36 cellular contexts compared by ENCODE assay signal in the genomic region with DNA sequence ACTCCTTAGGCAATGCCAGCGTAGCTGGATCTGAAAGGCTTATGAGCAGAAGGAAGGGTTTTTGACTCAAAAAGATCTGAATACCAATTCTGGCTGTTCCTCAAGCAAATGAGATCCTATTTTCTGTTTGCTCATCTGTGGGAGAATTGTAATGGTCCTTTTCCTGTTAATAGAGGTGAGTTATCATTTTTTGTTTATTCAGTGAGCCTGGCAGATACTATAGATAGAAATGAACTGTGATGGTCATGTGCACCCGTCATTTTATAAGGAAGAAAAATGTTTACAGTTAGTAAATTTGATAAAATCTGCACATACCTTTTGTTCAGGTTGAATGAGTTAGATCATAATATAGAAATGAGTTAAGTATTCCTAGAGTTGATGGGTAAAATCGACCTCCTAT.
"Had no signal": no experiment of that assay in that cellular context is flagged by ENCODE, and none has a peak within 500 bp of the region (broad histone marks: within the 10 kb centered on the region; RNA-seq: fewer than 3 reads in every experiment).

No MANE protein-coding gene starts in this region.

- H3K4me3 ChIP-seq: adrenal gland, body of pancreas, breast epithelium had no signal

- H3K27me3 ChIP-seq: adrenal gland, body of pancreas, brain microvascular endothelial cell, breast epithelium had no signal

- ATAC-seq: activated CD4-positive, alpha-beta T cell treated with anti-CD3 and anti-CD28 coated beads for 36 hours; activated CD4-positive, CD25-positive, alpha-beta regulatory T cell treated with anti-CD3 and anti-CD28 coated beads, Interleukin-2, amount 50 U/mL, for 24 hours; activated CD8-positive, alpha-beta memory T cell treated with anti-CD3 and anti-CD28 coated beads, Interleukin-2, amount 10 ng/mL, durations not matched to agents 7 days and 5 days; activated CD8-positive, alpha-beta T cell treated with anti-CD3 and anti-CD28 coated beads, Interleukin-2, amount 10 ng/mL, durations not matched to agents 7 days and 5 days; activated naive CD4-positive, alpha-beta T cell treated with anti-CD3 and anti-CD28 coated beads, Interleukin-2, amount 50 U/mL, for 72 hours; activated T-cell treated with anti-CD3 and anti-CD28 coated beads, Interleukin-2, amount 50 U/mL, for 4 hours; activated T-cell treated with anti-CD3 and anti-CD28 coated beads, Interleukin-2, amount 50 U/mL, for 72 hours; activated T-helper 17 cell treated with anti-CD3 and anti-CD28 coated beads, Interleukin-2, amount 50 U/mL, for 72 hours; body of pancreas; WTC11 had no signal

- DNase-seq: activated CD4-positive, alpha-beta memory T cell treated with anti-CD3 and anti-CD28 coated beads, Interleukin-2, amount 10 ng/mL, durations not matched to agents 7 days and 5 days; activated CD4-positive, alpha-beta T cell treated with anti-CD3 and anti-CD28 coated beads for 1 hour; activated CD4-positive, alpha-beta T cell treated with anti-CD3 and anti-CD28 coated beads for 36 hours; activated CD4-positive, alpha-beta T cell treated with anti-CD3 and anti-CD28 coated beads for 48 hours; activated CD4-positive, alpha-beta T cell treated with anti-CD3 and anti-CD28 coated beads, Interleukin-2, amount 10 ng/mL, durations not matched to agents 7 days and 5 days; activated CD4-positive, alpha-beta T cell treated with anti-CD3 and anti-CD28 coated beads, Interleukin-2, amount 50 U/mL, for 48 hours; activated CD4-positive, CD25-positive, alpha-beta regulatory T cell; activated CD8-positive, alpha-beta memory T cell treated with anti-CD3 and anti-CD28 coated beads for 24 hours; activated CD8-positive, alpha-beta memory T cell treated with anti-CD3 and anti-CD28 coated beads, Interleukin-2, amount 10 ng/mL, durations not matched to agents 7 days and 5 days; activated CD8-positive, alpha-beta memory T cell treated with anti-CD3 and anti-CD28 coated beads, Interleukin-2, amount 50 U/mL, for 48 hours; activated CD8-positive, alpha-beta T cell treated with anti-CD3 and anti-CD28 coated beads, Interleukin-2, amount 10 ng/mL, durations not matched to agents 7 days and 5 days; activated effector memory CD4-positive, alpha-beta T cell treated with anti-CD3 and anti-CD28 coated beads, Interleukin-2, amount 50 U/mL, for 16 hours; activated gamma-delta T cell treated with Interleukin-2 at 50 U/mL for 16 hours; activated naive CD4-positive, alpha-beta T cell; activated naive CD4-positive, alpha-beta T cell treated with anti-CD3 and anti-CD28 coated beads for 36 hours; activated naive CD4-positive, alpha-beta T cell treated with anti-CD3 and anti-CD28 coated beads, Interleukin-2, amount 50 U/mL, for 16 hours; activated naive CD8-positive, alpha-beta T cell treated with anti-CD3 and anti-CD28 coated beads for 36 hours; activated T-cell treated with anti-CD3 and anti-CD28 coated beads, Interleukin-2, amount 50 U/mL, for 4 hours; activated T-cell treated with anti-CD3 and anti-CD28 coated beads, Interleukin-2, amount 50 U/mL, for 72 hours; adrenal gland; amniotic stem cell; aorta; body of pancreas; brain microvascular endothelial cell; central memory CD4-positive, alpha-beta T cell; T-helper 2 cell; T-helper 9 cell; WERI-Rb-1 had no signal

- H3K36me3 ChIP-seq: adrenal gland, brain microvascular endothelial cell, breast epithelium, WERI-Rb-1 had no signal

- H3K27ac ChIP-seq: adrenal gland, body of pancreas, brain microvascular endothelial cell, breast epithelium, WERI-Rb-1 had no signal

- H3K9me3 ChIP-seq: adrenal gland, body of pancreas, breast epithelium had no signal

- FAIRE-seq: astrocyte, colon, TTC549 had no signal

- H3K4me1 ChIP-seq: adrenal gland, body of pancreas, breast epithelium had no signal
